ENCODE assay signal across 22 cellular contexts in the genomic region with DNA sequence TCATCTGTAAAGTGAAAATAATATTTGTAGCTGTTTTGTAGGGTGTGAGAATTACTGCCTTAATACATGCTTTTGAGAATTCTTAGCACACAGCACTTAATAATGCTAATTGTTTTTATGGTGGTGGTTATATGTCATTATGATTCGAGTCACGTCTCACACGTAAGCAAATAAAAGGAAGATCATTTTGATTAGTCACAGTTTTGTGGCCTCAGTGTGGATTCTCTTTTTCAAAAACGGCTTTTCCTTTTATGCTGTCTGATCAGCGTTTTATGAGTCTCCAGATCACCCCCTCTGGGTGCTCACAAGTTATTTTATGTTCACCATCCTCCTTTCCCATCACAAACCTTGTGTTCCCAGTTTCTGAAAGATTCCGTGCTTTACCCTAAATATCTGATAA.
A peak's percentile ranks its signal among the peaks of the same experiment; 100 is the strongest.
DNase-seq lines count a peak whose midpoint lies in the region; FAIRE-seq and TF ChIP-seq lines count a peak whose summit lies in the region.
"Had no signal": no experiment of that assay in that cellular context is flagged by ENCODE, and none has a peak within 500 bp of the region (broad histone marks: within the 10 kb centered on the region; RNA-seq: fewer than 3 reads in every experiment).

No MANE protein-coding gene starts in this region.

- no peak overlapping the region for H3K4ac ChIP-seq in H1 (replicated peaks; ENCODE audit: insufficient read length, low read depth, low read length)

- no peaks in the 10 kb centered on the region for H3K79me2 ChIP-seq in H1 (ENCODE audit: control insufficient read depth in 1 of 2, insufficient read depth in 2 of 2, low read length in 2 of 2)

- no peak overlapping the region for H2BK20ac ChIP-seq in H1 (ENCODE audit: low read length)

- TF ChIP-seq POLR2A in H1 (IDR thresholded peaks at IDR 0.05; ENCODE audit: control extremely low read depth in 1 of 2, low read depth in 2 of 2, low read length in 2 of 2): no peak

- H3K9me3 Mint-ChIP-seq in activated CD4-positive, alpha-beta memory T cell treated with anti-CD3 and anti-CD28 coated beads for 36 hours: peaks cover 3% of the 10 kb centered on the region

- H3K4me1 ChIP-seq in A673 (ENCODE audit: insufficient read depth, low read length, poor library complexity, severe bottlenecking) (peaks cover 9% of the 10 kb centered on the region), H1 (replicated peaks in 1 of 4; ENCODE audit: control insufficient read depth in 3 of 4, insufficient read depth in 4 of 4, low read length in 3 of 4) (no peaks in the 10 kb centered on the region)
- H3K4me1 ChIP-seq: BE2C, Caco-2 had no signal

- H3K27me3 ChIP-seq in A673 (replicated peaks; ENCODE audit: insufficient read depth, low read depth, low read length, poor library complexity): no peaks in the 10 kb centered on the region
- no peaks in the 10 kb centered on the region for H3K27me3 ChIP-seq in H1 (replicated peaks in 1 of 4; ENCODE audit: control insufficient read depth in 3 of 4, extremely low read depth in 1 of 4, insufficient read depth in 3 of 4, low read length in 3 of 4)
- H3K27me3 ChIP-seq: BE2C had no signal

- H3K14ac ChIP-seq in H1 (ENCODE audit: insufficient read length): no peak overlapping the region

- no peak overlapping the region for H2BK15ac ChIP-seq in H1 (ENCODE audit: low read length)

- H3K27ac Mint-ChIP-seq in activated CD4-positive, alpha-beta memory T cell treated with anti-CD3 and anti-CD28 coated beads for 36 hours: no peak overlapping the region
- H3K27ac Mint-ChIP-seq: CD4-positive, alpha-beta T cell; GM23338; HFFc6 had no signal

- POLR2A ChIA-PET in A673 (lab: Charles Lee; ENCODE audit: low non-redundant PET) (no interaction called here), H1 (lab: Charles Lee; ENCODE audit: partially characterized antibody) (no interaction called here)
- POLR2A ChIA-PET in activated CD4-positive, alpha-beta memory T cell treated with anti-CD3 and anti-CD28 coated beads for 36 hours (lab: Charles Lee): no interaction called here

- no peak overlapping the region for H3K56ac ChIP-seq in H1 (replicated peaks; ENCODE audit: insufficient read length, low read depth, low read length)

- H2AFZ ChIP-seq in H1 (ENCODE audit: low read length): 0 out of 2 replicates have a peak overlapping the region, but pooled peaks have one; percentile 11
- H2AFZ ChIP-seq: GM23338 had no signal

- TF ChIP-seq RAD21 in H1 (IDR thresholded peaks at IDR 0.05 in 1 of 2, conservative IDR thresholded peaks at IDR 0.05 in 1 of 2; ENCODE audit: low read depth in 2 of 2, low read length in 2 of 2): no peak

- H4K91ac ChIP-seq in H1 (replicated peaks; ENCODE audit: insufficient read length, low read length): no peak overlapping the region

- WGBS in H1 (ENCODE audit: extremely low coverage in 1 of 2, insufficient coverage in 1 of 2, insufficient read length in 1 of 2, insufficient replicate concordance in 2 of 2, low coverage in 1 of 2, low lambda C conversion rate in 2 of 2, missing lambda C conversion rate in 1 of 2), 2 experiments: 67% methylated on average over 6 of the region's 6 CpGs; no CpG with 5 or more reads in 1 of the 2 experiments

- H3K23ac ChIP-seq in H1 (ENCODE audit: insufficient read length): no peak overlapping the region

- H3K4me3 ChIP-seq in A673 (ENCODE audit: low read depth, low read length, poor library complexity, severe bottlenecking) (no peak overlapping the region), H1 (ENCODE audit: extremely low read depth in 1 of 4, insufficient read depth in 2 of 4, low read depth in 3 of 4, low read length in 4 of 4) (no peak overlapping the region)
- H3K4me3 ChIP-seq: GM23338 had no signal

- no peak overlapping the region for H3K4me2 ChIP-seq in H1 (ENCODE audit: insufficient read depth in 1 of 2, low read depth in 2 of 2, low read length in 2 of 2)
- H3K4me2 ChIP-seq: GM23338 had no signal

- H4K8ac ChIP-seq in H1 (ENCODE audit: extremely low read depth, insufficient read depth, low read length): no peak overlapping the region

- FAIRE-seq in H1 (lab: Jason Lieb, UNC): no peak
- FAIRE-seq: GM12892 had no signal

- intact Hi-C loops in A673 (cut with micrococcal nuclease; ENCODE audit: unreplicated experiment): no loop called here
- intact Hi-C loops in activated CD4-positive, alpha-beta memory T cell treated with anti-CD3 and anti-CD28 coated beads for 36 hours (cut with micrococcal nuclease): no loop called here

- no peak overlapping the region for H2BK120ac ChIP-seq in H1 (replicated peaks; ENCODE audit: low read depth, low read length)

- no peak overlapping the region for H4K5ac ChIP-seq in H1 (ENCODE audit: insufficient read length, low read depth, low read length)

- no peak overlapping the region for H3K18ac ChIP-seq in H1 (ENCODE audit: extremely low read depth, low read length)

- no peaks in the 10 kb centered on the region; the same call in 1 of the 2 replicates for H3K23me2 ChIP-seq in H1 (ENCODE audit: low read depth, low read length)

- H3K9ac ChIP-seq in H1 (replicated peaks in 1 of 4; ENCODE audit: extremely low read depth in 1 of 4, low read depth in 3 of 4, low read length in 3 of 4): no peak overlapping the region

- no peak for TF ChIP-seq EP300 in H1 (IDR thresholded peaks at IDR 0.05; ENCODE audit: borderline replicate concordance in 1 of 2, low read depth in 2 of 2, low read length in 2 of 2)

- CTCF ChIA-PET in A673 (lab: Charles Lee): no interaction called here
- CTCF ChIA-PET in H1 (lab: Charles Lee; ENCODE audit: partially characterized antibody): no interaction called here
- CTCF ChIA-PET in activated CD4-positive, alpha-beta memory T cell treated with anti-CD3 and anti-CD28 coated beads for 36 hours (lab: Charles Lee): no interaction called here

- no peaks in the 10 kb centered on the region for H3K27me3 Mint-ChIP-seq in activated CD4-positive, alpha-beta memory T cell treated with anti-CD3 and anti-CD28 coated beads for 36 hours
- H3K27me3 Mint-ChIP-seq: CD4-positive, alpha-beta T cell had no signal

- no peaks in the 10 kb centered on the region for H3K36me3 ChIP-seq in A673 (ENCODE audit: insufficient read depth, low read length, poor library complexity, severe bottlenecking)
- no peaks in the 10 kb centered on the region for H3K36me3 ChIP-seq in H1 (ENCODE audit: control insufficient read depth in 2 of 4, insufficient read depth in 4 of 4, low read length in 3 of 4)
- H3K36me3 ChIP-seq: BE2C had no signal

- no peak overlapping the region for H3K27ac ChIP-seq in A673 (ENCODE audit: low read depth, low read length, poor library complexity, severe bottlenecking)
- H3K27ac ChIP-seq in H1 (ENCODE audit: low read depth, low read length): no peak overlapping the region
- H3K27ac ChIP-seq: HL-60 had no signal

- H3K9me3 ChIP-seq in A673 (ENCODE audit: low read depth, low read length, poor library complexity, severe bottlenecking) (no peaks in the 10 kb centered on the region), H1 (ENCODE audit: insufficient read depth in 2 of 2, low read depth in 1 of 2, low read length in 1 of 2) (no peaks in the 10 kb centered on the region)
- H3K9me3 ChIP-seq: BE2C, Caco-2 had no signal

- H3K36me3 Mint-ChIP-seq in activated CD4-positive, alpha-beta memory T cell treated with anti-CD3 and anti-CD28 coated beads for 36 hours: no peaks in the 10 kb centered on the region

- H3K79me1 ChIP-seq in H1 (ENCODE audit: low read depth, low read length): no peaks in the 10 kb centered on the region

- no peak overlapping the region for H2BK12ac ChIP-seq in H1 (ENCODE audit: low read depth, low read length)

- no peaks in the 10 kb centered on the region for H4K20me1 ChIP-seq in H1 (replicated peaks in 1 of 2; ENCODE audit: control insufficient read depth in 1 of 2, insufficient read depth in 2 of 2, low read length in 2 of 2)

- H3K4me1 Mint-ChIP-seq in activated CD4-positive, alpha-beta memory T cell treated with anti-CD3 and anti-CD28 coated beads for 36 hours (ENCODE audit: low read depth): no peaks in the 10 kb centered on the region
- H3K4me1 Mint-ChIP-seq: GM23338 had no signal

- H2BK5ac ChIP-seq in H1 (ENCODE audit: low read depth, low read length): no peak overlapping the region

- no peak for TF ChIP-seq CTCF in A673 (conservative IDR thresholded peaks at IDR 0.05; ENCODE audit: low read depth, low read length)
- TF ChIP-seq CTCF in H1 (IDR thresholded peaks at IDR 0.05; ENCODE audit: control extremely low read depth in 1 of 3, insufficient read depth in 1 of 3, low read depth in 1 of 3, low read length in 3 of 3): no peak

- H3K4me3 Mint-ChIP-seq in activated CD4-positive, alpha-beta memory T cell treated with anti-CD3 and anti-CD28 coated beads for 36 hours: no peak overlapping the region
- H3K4me3 Mint-ChIP-seq: CD4-positive, alpha-beta T cell; GM23338; HFFc6 had no signal

- DNase-seq in A673 (ENCODE audit: low spot score) (peak; percentile 54), NCI-H748 treated with DMSO at 0.1 percent for 48 hours (lab: John Stamatoyannopoulos, UW) (peak; percentile 58), H1 (ENCODE audit: low read depth in 1 of 2, low spot score in 2 of 2) (no peak), renal cortical epithelial cell (ENCODE audit: low read depth) (peak; percentile 60), A172 (ENCODE audit: low spot score) (no peak), NOMO-1 treated with DMSO at 0.1 percent for 48 hours (lab: John Stamatoyannopoulos, UW; ENCODE audit: unreplicated experiment) (no peak)
- DNase-seq in activated naive CD4-positive, alpha-beta T cell (lab: John Stamatoyannopoulos, UW): no peak
- no peak for DNase-seq in activated CD4-positive, alpha-beta memory T cell treated with anti-CD3 and anti-CD28 coated beads for 36 hours
- DNase-seq: 8988T; ACHN; BE2C; C1 segment of cervical spinal cord; Caco-2; CD4-positive, alpha-beta T cell; DMS153; DMS79; GDM1; H7; HFFc6 had no signal

- no peak overlapping the region for H2AK5ac ChIP-seq in H1 (ENCODE audit: low read depth, low read length)

- no TSS peak for BruUV-seq in A673 (replicated peaks; lab: Mats Ljungman, UMichigan)

Comparison
In these comparisons a context has a peak if more than half of its experiments do, and no peak if none do; other contexts are left out.
1. DNase-seq: peak in A673 (single experiment), NCI-H748 treated with DMSO at 0.1 percent for 48 hours (single experiment) and renal cortical epithelial cell (single experiment); none in H1 (0 of 2), A172 (single experiment), activated naive CD4-positive, alpha-beta T cell (0 of 4), activated CD4-positive, alpha-beta memory T cell treated with anti-CD3 and anti-CD28 coated beads for 36 hours (single experiment) and NOMO-1 treated with DMSO at 0.1 percent for 48 hours (single experiment).